In genomic region chr14:89955022-89955414, GRCh38 we compare ENCODE assay signal across 8 cellular contexts. TPM values are rescaled to one million over a fixed set of nuclear protein-coding genes. Genes with fewer than 3 reads are reported as not detected.
DNase-seq lines count a peak whose midpoint lies in the region; ATAC-seq and TF ChIP-seq lines count a peak whose summit lies in the region.

No MANE protein-coding gene starts in this region.

- no TSS peak for BruUV-seq in Panc1 (replicated peaks; lab: Mats Ljungman, UMichigan)

- DNase-seq in NCI-H748 treated with DMSO at 0.1 percent for 48 hours (lab: John Stamatoyannopoulos, UW) (peak; percentile 71), NCI-H748 (lab: John Stamatoyannopoulos, UW; ENCODE audit: unreplicated experiment) (no peak), Panc1 (ENCODE audit: low read depth, low spot score) (no peak), esophagus muscularis mucosa (ENCODE audit: extremely low spot score) (no peak), ovary (no peak), posterior vena cava (ENCODE audit: low spot score) (no peak)

- peak overlapping the region; percentile 79 to 90 for H3K4me3 ChIP-seq in Panc1 (ENCODE audit: low read depth in 2 of 2, low read length in 2 of 2)
- H3K4me3 ChIP-seq in esophagus muscularis mucosa = peak overlapping the region; percentile 72 to 92 (median 83)
- peak overlapping the region; percentile 70 for H3K4me3 ChIP-seq in ovary

- TF ChIP-seq POLR2A in esophagus muscularis mucosa (IDR thresholded peaks at IDR 0.05; ENCODE audit: low read depth) (no peak), ovary (IDR thresholded peaks at IDR 0.05) (no peak)

- H3K36me3 ChIP-seq in Panc1 (ENCODE audit: control insufficient read depth, insufficient read depth, low read length) (peaks cover 3% of the 10 kb centered on the region), esophagus muscularis mucosa (peaks cover 0 to 11% (median 2%) of the 10 kb centered on the region in 4 donors), ovary (no peaks in the 10 kb centered on the region)

- TF ChIP-seq EP300 in esophagus muscularis mucosa (IDR thresholded peaks at IDR 0.05) (no peak), ovary (IDR thresholded peaks at IDR 0.05) (no peak)

- ATAC-seq in Panc1 (peak; percentile 36), HG03457 (IDR thresholded peaks at IDR 0.05; ENCODE audit: unreplicated experiment) (no peak), HG02763 (IDR thresholded peaks at IDR 0.05; ENCODE audit: unreplicated experiment) (no peak)

- H3K27me3 ChIP-seq in Panc1 (ENCODE audit: control insufficient read depth, insufficient read depth, low read length) (no peaks in the 10 kb centered on the region), esophagus muscularis mucosa (no peaks in the 10 kb centered on the region), ovary (no peaks in the 10 kb centered on the region)

- peaks cover 10% of the 10 kb centered on the region for H3K4me1 ChIP-seq in Panc1 (ENCODE audit: control insufficient read depth, insufficient read depth, low read length)
- peaks cover 7 to 34% (median 25%) of the 10 kb centered on the region in 4 donors for H3K4me1 ChIP-seq in esophagus muscularis mucosa
- H3K4me1 ChIP-seq in ovary (ENCODE audit: insufficient read depth) = peaks cover 4% of the 10 kb centered on the region

- intact Hi-C loops in Panc1 (cut with micrococcal nuclease; ENCODE audit: unreplicated experiment) (no loop called here), esophagus muscularis mucosa (cut with DNase I) (loop anchor here (10.0 kb wide), 1 partner anchor 300 kb away; the partner anchor contains the start of gene PSMC1), ovary (cut with DNase I) (no loop called here), posterior vena cava (cut with DNase I) (no loop called here)

- H3K9me3 ChIP-seq in Panc1 (ENCODE audit: control insufficient read depth, insufficient read depth, low read depth, low read length) (no peaks in the 10 kb centered on the region), esophagus muscularis mucosa (no peaks in the 10 kb centered on the region), ovary (no peaks in the 10 kb centered on the region)

- WGBS in esophagus muscularis mucosa = 2% methylated on average over 8 of the region's 8 CpGs
- WGBS in ovary, 3 donors = 0 to 1% (median 0%) methylated on average over 8 of the region's 8 CpGs

- H3K27ac ChIP-seq in Panc1 (ENCODE audit: low read length) = peak overlapping the region; percentile 89
- peak overlapping the region; percentile 91 to 95 (median 94) for H3K27ac ChIP-seq in esophagus muscularis mucosa (replicated peaks in 1 of 4)
- H3K27ac ChIP-seq in ovary = peak overlapping the region in 1 of 2 donors; percentile 80

- TF ChIP-seq CTCF in Panc1 (IDR thresholded peaks at IDR 0.05) (no peak), esophagus muscularis mucosa (IDR thresholded peaks at IDR 0.05) (no peak), ovary (IDR thresholded peaks at IDR 0.05) (no peak)

- CTCF ChIA-PET in Panc1 (lab: Charles Lee) = no interaction called here

- POLR2A ChIA-PET in Panc1 (lab: Charles Lee) = interaction anchor here (0.6 kb wide), 1 partner anchor 243 kb away, joined by 3 read pairs; no protein-coding TSS in a partner anchor

- in situ Hi-C loops in Panc1 (cut with HindIII; ENCODE audit: low pct_unique_long_range_greater_than_20kb, low sequenced_read_pairs) = no loop called here

RNA-seq across cellular contexts. Expression of gene EFCAB11, which starts 0.5 kb away (rescaled TPM):
- total RNA-seq in Panc1 (2021; ENCODE audit: unreplicated experiment) (12.3 TPM), esophagus muscularis mucosa (10 to 100 TPM in 1 of 4 donors, 1 to 10 TPM in 3; 3.1 to 15.0 (median 6.1) TPM), ovary (10 to 100 TPM in 1 of 7 donors, 1 to 10 TPM in 6; 1.9 to 11.5 (median 5.2) TPM), posterior vena cava (1 to 10 TPM; 4.8 to 6.1 TPM)
- 7.4 TPM for polyA plus RNA-seq in Panc1 (2012; ENCODE audit: insufficient read length)
- 10 to 100 TPM in 1 of 2 donors, 1 to 10 TPM in 1; 4.6 to 14.8 TPM for polyA plus RNA-seq in ovary

RNA-seq across cellular contexts. Expression of gene TDP1, which starts 0.7 kb away (rescaled TPM):
- total RNA-seq in Panc1 (2021; ENCODE audit: unreplicated experiment) (23.9 TPM), esophagus muscularis mucosa (1 to 10 TPM; 7.5 to 9.7 (median 8.4) TPM), ovary (10 to 100 TPM in 3 of 7 donors, 1 to 10 TPM in 4; 6.1 to 14.5 (median 9.9) TPM), posterior vena cava (10 to 100 TPM in 1 of 2 donors, 1 to 10 TPM in 1; 8.2 to 11.5 TPM)
- polyA plus RNA-seq in Panc1 (2012; ENCODE audit: insufficient read length) = 11.5 TPM
- 10 to 100 TPM in 1 of 2 donors, 1 to 10 TPM in 1; 5.4 to 12.0 TPM for polyA plus RNA-seq in ovary
